Comparison of ENCODE assay signal across 23 cellular contexts in genomic region chr14:24422694-24423531, GRCh38. TPM values are rescaled to one million over a fixed set of nuclear protein-coding genes. Genes with fewer than 3 reads are reported as not detected.
A peak's percentile ranks its signal among the peaks of the same experiment; 100 is the strongest.
DNase-seq lines count a peak whose midpoint lies in the region; TF ChIP-seq lines count a peak whose summit lies in the region.
"Had no signal": no experiment of that assay in that cellular context is flagged by ENCODE, and none has a peak within 500 bp of the region (broad histone marks: within the 10 kb centered on the region; RNA-seq: fewer than 3 reads in every experiment).

No MANE protein-coding gene starts in this region.

- peaks cover 16 to 60% (median 44%) of the 10 kb centered on the region in 4 donors for H3K4me1 ChIP-seq in transverse colon
- H3K4me1 ChIP-seq: neural progenitor cell, prostate gland had no signal

- CTCF ChIA-PET in activated CD4-positive, alpha-beta memory T cell treated with anti-CD3 and anti-CD28 coated beads for 36 hours (lab: Charles Lee), result interaction anchor here (0.6 to 21.1 kb wide), 7 partner anchors 8 to 94 kb away, joined by 3 to 968 read pairs (median 8); partner anchors contain the start of genes ADCY4 and RIPK3
- CTCF ChIA-PET in activated CD4-positive, alpha-beta memory T cell treated with anti-CD3 and anti-CD28 coated beads, Interleukin-2, amount 10 ng/mL, durations not matched to agents 7 days and 5 days (lab: Charles Lee), result interaction anchor here (0.6 to 12.2 kb wide), 8 partner anchors 9 to 180 kb away, joined by 3 to 494 read pairs (median 10); partner anchors contain the start of genes ADCY4, RIPK3 and TINF2

- H3K36me3 Mint-ChIP-seq in activated CD4-positive, alpha-beta memory T cell treated with anti-CD3 and anti-CD28 coated beads for 36 hours, result no peaks in the 10 kb centered on the region
- peaks cover 2% of the 10 kb centered on the region for H3K36me3 Mint-ChIP-seq in activated CD4-positive, alpha-beta memory T cell treated with anti-CD3 and anti-CD28 coated beads, Interleukin-2, amount 10 ng/mL, durations not matched to agents 7 days and 5 days (ENCODE audit: low read depth)
- H3K36me3 Mint-ChIP-seq: neural progenitor cell, T-cell, type B pancreatic cell had no signal

- DNase-seq in activated CD4-positive, alpha-beta memory T cell treated with anti-CD3 and anti-CD28 coated beads for 36 hours, result peak; percentile 8
- DNase-seq in activated CD4-positive, alpha-beta memory T cell treated with anti-CD3 and anti-CD28 coated beads, Interleukin-2, amount 10 ng/mL, durations not matched to agents 7 days and 5 days, result no peak
- no peak for DNase-seq in erythroblast (lab: John Stamatoyannopoulos, UW)
- DNase-seq in transverse colon, result peak; percentile 73
- DNase-seq in lower leg skin (ENCODE audit: low spot score in 2 of 2), result no peak
- DNase-seq in HUDEP-2 (lab: John Stamatoyannopoulos, UW; ENCODE audit: unreplicated experiment in 76 of 76), result no peak
- DNase-seq: activated CD4-positive, alpha-beta T cell treated with anti-CD3 and anti-CD28 coated beads, Interleukin-2, amount 50 U/mL, for 1 hour; activated naive CD4-positive, alpha-beta T cell treated with anti-CD3 and anti-CD28 coated beads, Interleukin-2, amount 10 ng/mL, durations not matched to agents 7 days and 5 days; activated T-cell treated with anti-CD3 and anti-CD28 coated beads, Interleukin-2, amount 50 U/mL, for 4 hours; AML-193; COR-L47; effector memory CD4-positive, alpha-beta T cell; midbrain; SHP77 treated with DMSO at 0.1 percent for 48 hours; stimulated activated CD4-positive, alpha-beta T cell treated with anti-CD3 and anti-CD28 coated beads, Interleukin-2, amount 100 ng/mL, for 24 hours; T-cell had no signal

- H3K27ac ChIP-seq in transverse colon, result peak overlapping the region; percentile 71 to 92 (median 79)
- H3K27ac ChIP-seq: 22Rv1, neural progenitor cell, prostate gland had no signal

- no peaks in the 10 kb centered on the region for H3K9me3 Mint-ChIP-seq in activated CD4-positive, alpha-beta memory T cell treated with anti-CD3 and anti-CD28 coated beads for 36 hours
- no peaks in the 10 kb centered on the region for H3K9me3 Mint-ChIP-seq in activated CD4-positive, alpha-beta memory T cell treated with anti-CD3 and anti-CD28 coated beads, Interleukin-2, amount 10 ng/mL, durations not matched to agents 7 days and 5 days
- H3K9me3 Mint-ChIP-seq: activated T-cell treated with anti-CD3 and anti-CD28 coated beads, Interleukin-2, amount 50 U/mL, for 4 hours; GM23338; neural progenitor cell; stimulated activated naive CD8-positive, alpha-beta T cell treated with anti-CD3 and anti-CD28 coated beads, Interleukin-15, Interleukin-2, amounts not matched to agents 100 ng/mL and 50 ng/mL, for 24 hours; T-cell; type B pancreatic cell had no signal

- POLR2A ChIA-PET in activated CD4-positive, alpha-beta memory T cell treated with anti-CD3 and anti-CD28 coated beads for 36 hours (lab: Charles Lee), result no interaction called here
- POLR2A ChIA-PET in activated CD4-positive, alpha-beta memory T cell treated with anti-CD3 and anti-CD28 coated beads, Interleukin-2, amount 10 ng/mL, durations not matched to agents 7 days and 5 days (lab: Charles Lee), result interaction anchor here (1.1 to 2.4 kb wide), 7 partner anchors 8 to 133 kb away, joined by 3 to 20 read pairs (median 6); partner anchors contain the start of gene RIPK3

- TF ChIP-seq EP300 in transverse colon (IDR thresholded peaks at IDR 0.05; ENCODE audit: low read depth), result no peak

- no peak overlapping the region for H3K4me3 Mint-ChIP-seq in activated CD4-positive, alpha-beta memory T cell treated with anti-CD3 and anti-CD28 coated beads for 36 hours
- no peak overlapping the region for H3K4me3 Mint-ChIP-seq in activated CD4-positive, alpha-beta memory T cell treated with anti-CD3 and anti-CD28 coated beads, Interleukin-2, amount 10 ng/mL, durations not matched to agents 7 days and 5 days
- H3K4me3 Mint-ChIP-seq: activated naive CD4-positive, alpha-beta T cell treated with anti-CD3 and anti-CD28 coated beads, Interleukin-2, amount 10 ng/mL, durations not matched to agents 7 days and 5 days; activated T-cell treated with anti-CD3 and anti-CD28 coated beads, Interleukin-2, amount 50 U/mL, for 4 hours; GM23338; neural progenitor cell; stimulated activated naive CD8-positive, alpha-beta T cell treated with anti-CD3 and anti-CD28 coated beads, Interleukin-15, Interleukin-2, amounts not matched to agents 100 ng/mL and 50 ng/mL, for 24 hours; T-cell; type B pancreatic cell had no signal

- H3K27ac Mint-ChIP-seq in activated CD4-positive, alpha-beta memory T cell treated with anti-CD3 and anti-CD28 coated beads for 36 hours, result no peak overlapping the region
- H3K27ac Mint-ChIP-seq in activated CD4-positive, alpha-beta memory T cell treated with anti-CD3 and anti-CD28 coated beads, Interleukin-2, amount 10 ng/mL, durations not matched to agents 7 days and 5 days, result no peak overlapping the region
- H3K27ac Mint-ChIP-seq: activated naive CD4-positive, alpha-beta T cell treated with anti-CD3 and anti-CD28 coated beads, Interleukin-2, amount 10 ng/mL, durations not matched to agents 7 days and 5 days; GM23338; neural progenitor cell; stimulated activated naive CD8-positive, alpha-beta T cell treated with anti-CD3 and anti-CD28 coated beads, Interleukin-15, Interleukin-2, amounts not matched to agents 100 ng/mL and 50 ng/mL, for 24 hours; T-cell; type B pancreatic cell had no signal

- no peaks in the 10 kb centered on the region for H3K36me3 ChIP-seq in transverse colon
- H3K36me3 ChIP-seq: neural progenitor cell, prostate gland had no signal

- intact Hi-C loops in activated CD4-positive, alpha-beta memory T cell treated with anti-CD3 and anti-CD28 coated beads for 36 hours (cut with micrococcal nuclease), result no loop called here
- intact Hi-C loops in transverse colon (cut with DNase I; ENCODE audit: low total_unique reads), result no loop called here
- intact Hi-C loops in lower leg skin (cut with DNase I; ENCODE audit: low total_unique reads), result no loop called here

- no peaks in the 10 kb centered on the region for H3K27me3 ChIP-seq in transverse colon

- H3K4me3 ChIP-seq in transverse colon (peak overlapping the region in 2 of 4 donors; percentile 0 to 34), lower leg skin (ENCODE audit: low read depth, poor library complexity, severe bottlenecking) (no peak overlapping the region)
- H3K4me3 ChIP-seq: GM23338, neural progenitor cell, prostate gland had no signal

- H3K27me3 Mint-ChIP-seq in activated CD4-positive, alpha-beta memory T cell treated with anti-CD3 and anti-CD28 coated beads for 36 hours, result peaks cover 3% of the 10 kb centered on the region
- H3K27me3 Mint-ChIP-seq in activated CD4-positive, alpha-beta memory T cell treated with anti-CD3 and anti-CD28 coated beads, Interleukin-2, amount 10 ng/mL, durations not matched to agents 7 days and 5 days, result no peaks in the 10 kb centered on the region
- H3K27me3 Mint-ChIP-seq: type B pancreatic cell had no signal

- peaks cover 24% of the 10 kb centered on the region for H3K4me1 Mint-ChIP-seq in activated CD4-positive, alpha-beta memory T cell treated with anti-CD3 and anti-CD28 coated beads for 36 hours (ENCODE audit: low read depth)
- H3K4me1 Mint-ChIP-seq in activated CD4-positive, alpha-beta memory T cell treated with anti-CD3 and anti-CD28 coated beads, Interleukin-2, amount 10 ng/mL, durations not matched to agents 7 days and 5 days, result peaks cover 35% of the 10 kb centered on the region
- H3K4me1 Mint-ChIP-seq: neural progenitor cell had no signal

- no peaks in the 10 kb centered on the region for H3K9me3 ChIP-seq in transverse colon
- H3K9me3 ChIP-seq: prostate gland had no signal

- TF ChIP-seq POLR2A in erythroblast (IDR thresholded peaks at IDR 0.05; ENCODE audit: low read length) (peak; percentile 5), transverse colon (IDR thresholded peaks at IDR 0.05) (peak; percentile 51), lower leg skin (IDR thresholded peaks at IDR 0.05) (no peak)

- in situ Hi-C loops in transverse colon (cut with MboI; ENCODE audit: low pct_ligation_motif_present in 1 of 4, low pct_unique_long_range_greater_than_20kb in 1 of 4, low sequenced_read_pairs in 3 of 4), result no loop called here

- WGBS in transverse colon (ENCODE audit: low coverage in 1 of 2), 2 donors, result 68 to 69% methylated on average over 7 to 11 of the region's 11 CpGs
- whole genome bisulfite sequencing in lower leg skin, 2 donors, result 85 to 86% methylated on average over 11 of the region's 11 CpGs

- TF ChIP-seq CTCF in transverse colon (IDR thresholded peaks at IDR 0.05) (no peak), lower leg skin (IDR thresholded peaks at IDR 0.05) (no peak)

RNA-seq across cellular contexts. Expression of gene CBLN3, which starts 6.6 kb away (rescaled TPM):
- 1 to 10 TPM; 8.6 to 9.3 TPM for total RNA-seq in activated CD4-positive, alpha-beta memory T cell treated with anti-CD3 and anti-CD28 coated beads for 36 hours
- total RNA-seq in activated CD4-positive, alpha-beta memory T cell treated with anti-CD3 and anti-CD28 coated beads, Interleukin-2, amount 10 ng/mL, durations not matched to agents 7 days and 5 days, result 1 to 10 TPM; 8.6 to 9.5 TPM
- total RNA-seq in transverse colon (1 to 10 TPM in 3 of 4 donors, under 1 TPM in 1; 0.79 to 9.7 (median 1.6) TPM), lower leg skin (1 to 10 TPM in 2 of 4 donors, under 1 TPM in 2; 0.76 to 1.4 (median 1.1) TPM)

RNA-seq across cellular contexts. Expression of gene KHNYN, which starts 6.8 kb away (rescaled TPM):
- total RNA-seq in activated CD4-positive, alpha-beta memory T cell treated with anti-CD3 and anti-CD28 coated beads for 36 hours, result 10 to 100 TPM; 62.5 to 62.9 TPM
- 10 to 100 TPM; 96.0 to 99.5 TPM for total RNA-seq in activated CD4-positive, alpha-beta memory T cell treated with anti-CD3 and anti-CD28 coated beads, Interleukin-2, amount 10 ng/mL, durations not matched to agents 7 days and 5 days
- total RNA-seq in transverse colon (100 to 1,000 TPM in 2 of 4 donors, 10 to 100 TPM in 2; 65.7 to 129 (median 101) TPM), lower leg skin (100 to 1,000 TPM in 1 of 4 donors, 10 to 100 TPM in 3; 66.0 to 147 (median 90.6) TPM)

RNA-seq across cellular contexts. Expression of gene SDR39U1, which starts 19.7 kb away (rescaled TPM):
- 10 to 100 TPM; 36.2 to 43.8 TPM for total RNA-seq in activated CD4-positive, alpha-beta memory T cell treated with anti-CD3 and anti-CD28 coated beads for 36 hours
- total RNA-seq in activated CD4-positive, alpha-beta memory T cell treated with anti-CD3 and anti-CD28 coated beads, Interleukin-2, amount 10 ng/mL, durations not matched to agents 7 days and 5 days, result 10 to 100 TPM; 38.5 to 41.6 TPM
- total RNA-seq in transverse colon, result 100 to 1,000 TPM in 1 of 4 donors, 10 to 100 TPM in 3; 18.3 to 202 (median 39.3) TPM
- total RNA-seq in lower leg skin, result 10 to 100 TPM; 21.0 to 39.1 (median 30.2) TPM

RNA-seq across cellular contexts. Expression of gene NYNRIN, which starts 24.1 kb away (rescaled TPM):
- under 1 TPM; 0.02 to 0.22 TPM for total RNA-seq in activated CD4-positive, alpha-beta memory T cell treated with anti-CD3 and anti-CD28 coated beads for 36 hours
- total RNA-seq in activated CD4-positive, alpha-beta memory T cell treated with anti-CD3 and anti-CD28 coated beads, Interleukin-2, amount 10 ng/mL, durations not matched to agents 7 days and 5 days, result under 1 TPM; 0.18 TPM
- 10 to 100 TPM in 1 of 4 donors, 1 to 10 TPM in 3; 2.6 to 11.4 (median 9.0) TPM for total RNA-seq in transverse colon
- total RNA-seq in lower leg skin, result 10 to 100 TPM; 17.7 to 37.8 (median 23.5) TPM
- total RNA-seq: M059J had no signal

RNA-seq across cellular contexts. Expression of gene NFATC4, which starts 54.9 kb away (rescaled TPM):
- total RNA-seq in activated CD4-positive, alpha-beta memory T cell treated with anti-CD3 and anti-CD28 coated beads for 36 hours, result not detected
- not detected for total RNA-seq in activated CD4-positive, alpha-beta memory T cell treated with anti-CD3 and anti-CD28 coated beads, Interleukin-2, amount 10 ng/mL, durations not matched to agents 7 days and 5 days
- total RNA-seq in transverse colon (10 to 100 TPM; 13.4 to 58.0 (median 20.9) TPM), lower leg skin (10 to 100 TPM in 3 of 4 donors, 1 to 10 TPM in 1; 8.3 to 26.1 (median 14.0) TPM)

Comparison
In these comparisons a context has a peak if more than half of its experiments do, and no peak if none do; other contexts are left out.
1. DNase-seq: peak in activated CD4-positive, alpha-beta memory T cell treated with anti-CD3 and anti-CD28 coated beads for 36 hours (single experiment) and transverse colon (single experiment); none in activated CD4-positive, alpha-beta memory T cell treated with anti-CD3 and anti-CD28 coated beads, Interleukin-2, amount 10 ng/mL, durations not matched to agents 7 days and 5 days (single experiment), erythroblast (0 of 2), lower leg skin (0 of 2) and HUDEP-2 (0 of 76).
2. POLR2A ChIP-seq: peak in erythroblast (single experiment) and transverse colon (single experiment); none in lower leg skin (0 of 2).